ENCODE assay signal across 24 cellular contexts in the genomic region with DNA sequence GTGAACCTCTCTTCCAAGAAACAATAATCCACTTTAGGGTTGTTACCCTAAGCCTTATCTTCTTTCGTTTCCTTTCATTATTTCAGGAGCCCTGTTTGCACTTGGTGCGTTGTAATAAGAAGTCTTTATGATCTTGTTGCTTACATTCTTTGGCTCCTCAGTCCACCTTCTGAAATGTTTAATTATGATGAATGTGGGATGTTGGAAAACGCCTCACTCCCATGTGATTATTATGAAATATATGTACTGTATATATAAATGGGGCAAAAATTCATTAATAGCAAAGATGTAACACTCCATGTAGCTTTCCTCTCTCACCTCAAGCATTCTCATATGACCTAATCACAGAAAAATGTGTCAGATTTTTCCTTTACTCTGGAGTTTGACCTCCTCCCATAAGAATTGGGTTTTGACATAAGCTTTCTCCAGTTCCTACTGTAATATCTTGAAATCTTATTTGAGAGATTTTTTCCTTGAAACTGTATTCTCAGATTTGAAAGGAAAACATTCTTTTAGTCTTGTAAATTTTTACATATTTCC.
A peak's percentile ranks its signal among the peaks of the same experiment; 100 is the strongest.
DNase-seq lines count a peak whose midpoint lies in the region; ATAC-seq and TF ChIP-seq lines count a peak whose summit lies in the region.
"Had no signal": no experiment of that assay in that cellular context is flagged by ENCODE, and none has a peak within 500 bp of the region (broad histone marks: within the 10 kb centered on the region; RNA-seq: fewer than 3 reads in every experiment).

No MANE protein-coding gene starts in this region.

- H3K27me3 ChIP-seq in GM23338 (ENCODE audit: insufficient read depth) (no peaks in the 10 kb centered on the region), lower lobe of right lung (ENCODE audit: low read depth) (no peaks in the 10 kb centered on the region)
- H3K27me3 ChIP-seq: neural progenitor cell, tibial artery had no signal

- H2AFZ ChIP-seq in GM23338 = no peak overlapping the region
- H2AFZ ChIP-seq: neural progenitor cell had no signal

- no peaks in the 10 kb centered on the region for H3K36me3 ChIP-seq in GM23338 (ENCODE audit: insufficient read depth)
- no peaks in the 10 kb centered on the region for H3K36me3 ChIP-seq in lower lobe of right lung
- H3K36me3 ChIP-seq: neural progenitor cell, prostate gland, tibial artery had no signal

- H3K79me2 ChIP-seq in GM23338 (replicated peaks; ENCODE audit: insufficient read depth) = no peaks in the 10 kb centered on the region

- H3K4me3 Mint-ChIP-seq in GM23338 = no peak overlapping the region
- H3K4me3 Mint-ChIP-seq: activated CD8-positive, alpha-beta T cell treated with anti-CD3 and anti-CD28 coated beads for 36 hours; activated T-cell treated with anti-CD3 and anti-CD28 coated beads, Interleukin-2, amount 50 U/mL, for 24 hours; neural progenitor cell had no signal

- H4K20me1 ChIP-seq in GM23338 (replicated peaks; ENCODE audit: insufficient read depth) = no peaks in the 10 kb centered on the region

- H3K4me3 ChIP-seq in GM23338 (no peak overlapping the region), retinal pigment epithelial cell (ENCODE audit: low read length) (no peak overlapping the region), lower lobe of right lung (no peak overlapping the region)
- H3K4me3 ChIP-seq: neural progenitor cell, prostate gland, skin epidermis, tibial artery had no signal

- peaks cover 43% of the 10 kb centered on the region for H3K4me1 Mint-ChIP-seq in GM23338

- no peak for TF ChIP-seq CTCF in GM23338 (conservative IDR thresholded peaks at IDR 0.05; ENCODE audit: low read depth in 2 of 2)
- TF ChIP-seq CTCF in retinal pigment epithelial cell (conservative IDR thresholded peaks at IDR 0.05; ENCODE audit: low read depth, low read length) = no peak
- TF ChIP-seq CTCF in lower lobe of right lung (IDR thresholded peaks at IDR 0.05) = no peak

- H3K4me1 ChIP-seq in GM23338 (ENCODE audit: insufficient read depth) (peaks cover 28% of the 10 kb centered on the region), lower lobe of right lung (no peaks in the 10 kb centered on the region)
- H3K4me1 ChIP-seq: prostate gland, tibial artery had no signal

- H3K9me3 Mint-ChIP-seq in GM23338 = no peaks in the 10 kb centered on the region
- H3K9me3 Mint-ChIP-seq: activated CD8-positive, alpha-beta T cell treated with anti-CD3 and anti-CD28 coated beads for 36 hours; activated T-cell treated with anti-CD3 and anti-CD28 coated beads, Interleukin-2, amount 50 U/mL, for 24 hours; neural progenitor cell had no signal

- peak; percentile 18 for DNase-seq in GM23338 (ENCODE audit: low spot score)
- DNase-seq in OCI-M1 (lab: John Stamatoyannopoulos, UW) = peak; percentile 3
- peak; percentile 57 for DNase-seq in dermis blood vessel endothelial cell
- DNase-seq in retinal pigment epithelial cell (ENCODE audit: low read depth) = peak; percentile 73
- DNase-seq in HT-29 (ENCODE audit: low spot score) = no peak
- no peak for DNase-seq in NCI-H446 (lab: John Stamatoyannopoulos, UW)
- DNase-seq in lower lobe of right lung = no peak
- DNase-seq: activated CD8-positive, alpha-beta T cell treated with anti-CD3 and anti-CD28 coated beads for 36 hours; activated naive CD4-positive, alpha-beta T cell treated with Interleukin-2 at 50 U/mL for 16 hours; activated T-cell treated with anti-CD3 and anti-CD28 coated beads, Interleukin-2, amount 50 U/mL, for 24 hours; anterior cingulate cortex; DND-41; effector memory CD4-positive, alpha-beta T cell; HCEC 1CT; MM.1S; NCI-H187; NCI-H345; stimulated activated naive CD4-positive, alpha-beta T cell treated with Interleukin-2 at 50 U/mL for 16 hours; tibial artery had no signal

- H3K9me2 ChIP-seq in GM23338 (ENCODE audit: insufficient read depth) = no peaks in the 10 kb centered on the region

- H3F3A ChIP-seq in GM23338 (replicated peaks; ENCODE audit: low read depth) = no peaks in the 10 kb centered on the region

- H3K36me3 Mint-ChIP-seq in GM23338 (ENCODE audit: low read depth) = no peaks in the 10 kb centered on the region
- H3K36me3 Mint-ChIP-seq: neural progenitor cell had no signal

- H3K27ac ChIP-seq in GM23338 (ENCODE audit: low read depth) = no peak overlapping the region
- H3K27ac ChIP-seq in lower lobe of right lung = no peak overlapping the region
- H3K27ac ChIP-seq: neural progenitor cell, prostate gland, skin epidermis, tibial artery had no signal

- no peaks in the 10 kb centered on the region for H3K9me3 ChIP-seq in lower lobe of right lung
- H3K9me3 ChIP-seq: prostate gland, tibial artery had no signal

- intact Hi-C loops in lower lobe of right lung (cut with DNase I) = no loop called here

- ATAC-seq in GM23338 (no peak), HG03095 (IDR thresholded peaks at IDR 0.05; ENCODE audit: unreplicated experiment) (no peak), lower lobe of right lung (no peak)
- ATAC-seq: activated CD8-positive, alpha-beta T cell treated with anti-CD3 and anti-CD28 coated beads for 36 hours; HepG2 had no signal

- H3K4me2 ChIP-seq in GM23338 = no peak overlapping the region
- H3K4me2 ChIP-seq: neural progenitor cell had no signal

- H3K27me3 Mint-ChIP-seq in GM23338 (ENCODE audit: insufficient read depth, low read depth, poor library complexity) = no peaks in the 10 kb centered on the region
- H3K27me3 Mint-ChIP-seq: activated T-cell treated with anti-CD3 and anti-CD28 coated beads, Interleukin-2, amount 50 U/mL, for 24 hours had no signal

- no peak overlapping the region for H3K27ac Mint-ChIP-seq in GM23338
- H3K27ac Mint-ChIP-seq: activated CD8-positive, alpha-beta T cell treated with anti-CD3 and anti-CD28 coated beads for 36 hours; activated T-cell treated with anti-CD3 and anti-CD28 coated beads, Interleukin-2, amount 50 U/mL, for 24 hours; neural progenitor cell had no signal

TF ChIP-seq in GM23338, 12 proteins besides CTCF, POLR2A, EP300 and RAD21 (continues in another document):
- TF ChIP-seq ZNF114 (CRISPR knock-in tag; IDR thresholded peaks at IDR 0.05) = no peak
- TF ChIP-seq STAT1 (IDR thresholded peaks at IDR 0.05; ENCODE audit: unreplicated experiment) = no peak
- TF ChIP-seq, protein P1, sequence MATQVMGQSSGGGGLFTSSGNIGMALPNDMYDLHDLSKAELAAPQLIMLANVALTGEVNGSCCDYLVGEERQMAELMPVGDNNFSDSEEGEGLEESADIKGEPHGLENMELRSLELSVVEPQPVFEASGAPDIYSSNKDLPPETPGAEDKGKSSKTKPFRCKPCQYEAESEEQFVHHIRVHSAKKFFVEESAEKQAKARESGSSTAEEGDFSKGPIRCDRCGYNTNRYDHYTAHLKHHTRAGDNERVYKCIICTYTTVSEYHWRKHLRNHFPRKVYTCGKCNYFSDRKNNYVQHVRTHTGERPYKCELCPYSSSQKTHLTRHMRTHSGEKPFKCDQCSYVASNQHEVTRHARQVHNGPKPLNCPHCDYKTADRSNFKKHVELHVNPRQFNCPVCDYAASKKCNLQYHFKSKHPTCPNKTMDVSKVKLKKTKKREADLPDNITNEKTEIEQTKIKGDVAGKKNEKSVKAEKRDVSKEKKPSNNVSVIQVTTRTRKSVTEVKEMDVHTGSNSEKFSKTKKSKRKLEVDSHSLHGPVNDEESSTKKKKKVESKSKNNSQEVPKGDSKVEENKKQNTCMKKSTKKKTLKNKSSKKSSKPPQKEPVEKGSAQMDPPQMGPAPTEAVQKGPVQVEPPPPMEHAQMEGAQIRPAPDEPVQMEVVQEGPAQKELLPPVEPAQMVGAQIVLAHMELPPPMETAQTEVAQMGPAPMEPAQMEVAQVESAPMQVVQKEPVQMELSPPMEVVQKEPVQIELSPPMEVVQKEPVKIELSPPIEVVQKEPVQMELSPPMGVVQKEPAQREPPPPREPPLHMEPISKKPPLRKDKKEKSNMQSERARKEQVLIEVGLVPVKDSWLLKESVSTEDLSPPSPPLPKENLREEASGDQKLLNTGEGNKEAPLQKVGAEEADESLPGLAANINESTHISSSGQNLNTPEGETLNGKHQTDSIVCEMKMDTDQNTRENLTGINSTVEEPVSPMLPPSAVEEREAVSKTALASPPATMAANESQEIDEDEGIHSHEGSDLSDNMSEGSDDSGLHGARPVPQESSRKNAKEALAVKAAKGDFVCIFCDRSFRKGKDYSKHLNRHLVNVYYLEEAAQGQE (IDR thresholded peaks at IDR 0.05; ENCODE audit: unreplicated experiment) = no peak
- no peak for TF ChIP-seq CREB1 (CRISPR knock-in tag; IDR thresholded peaks at IDR 0.05; ENCODE audit: low read depth)
- TF ChIP-seq NANOG (IDR thresholded peaks at IDR 0.05; ENCODE audit: borderline replicate concordance) = no peak
- no peak for TF ChIP-seq EZH2 (IDR thresholded peaks at IDR 0.05; ENCODE audit: low read depth, unreplicated experiment)
- TF ChIP-seq JUNB (IDR thresholded peaks at IDR 0.05; ENCODE audit: unreplicated experiment) = no peak
- no peak for TF ChIP-seq EZH2phosphoT487 (IDR thresholded peaks at IDR 0.05; ENCODE audit: unreplicated experiment)
- TF ChIP-seq POLR2AphosphoS5 (IDR thresholded peaks at IDR 0.05; ENCODE audit: low read depth) = no peak
- no peak for TF ChIP-seq ZNF331 (CRISPR knock-in tag; IDR thresholded peaks at IDR 0.05; ENCODE audit: low read depth)
- no peak for TF ChIP-seq ETS1 (IDR thresholded peaks at IDR 0.05)

Comparison
In these comparisons a context has a peak if more than half of its experiments do, and no peak if none do; other contexts are left out.
1. DNase-seq: peak in GM23338 (single experiment), OCI-M1 (single experiment), dermis blood vessel endothelial cell (single experiment) and retinal pigment epithelial cell (single experiment); none in HT-29 (single experiment), NCI-H446 (0 of 2) and lower lobe of right lung (single experiment).